ENCODE assay signal across 8 cellular contexts in genomic region chr1:150874455-150875196, GRCh38. TPM values are rescaled to one million over a fixed set of nuclear protein-coding genes. Genes with fewer than 3 reads are reported as not detected.
DNase-seq lines count a peak whose midpoint lies in the region; ATAC-seq, FAIRE-seq and TF ChIP-seq lines count a peak whose summit lies in the region.

No MANE protein-coding gene starts in this region.

- H3K36me3 ChIP-seq in PC-9 (ENCODE audit: low read depth) (no peaks in the 10 kb centered on the region; the same call in 1 of the 2 replicates), prostate gland (no peaks in the 10 kb centered on the region)

- POLR2A ChIA-PET in PC-9 (lab: Charles Lee; ENCODE audit: unreplicated experiment), result interaction anchor here (0.7 kb wide), 2 partner anchors 122 to 311 kb away, joined by 3 read pairs; no protein-coding TSS in a partner anchor

- H3K27ac ChIP-seq in PC-9, result no peak overlapping the region
- H3K27ac ChIP-seq in prostate gland, result peak overlapping the region; percentile 95 to 98

- H3K27me3 ChIP-seq in PC-9 (ENCODE audit: insufficient read depth, low read depth) (no peaks in the 10 kb centered on the region), prostate gland (replicated peaks; ENCODE audit: insufficient read depth) (no peaks in the 10 kb centered on the region)

- H3K4me3 Mint-ChIP-seq in Calu3 (ENCODE audit: low read depth, unreplicated experiment), result peak overlapping the region; percentile 44

- H3K9me3 ChIP-seq in PC-9 (ENCODE audit: insufficient read depth, low read depth) (no peaks in the 10 kb centered on the region), prostate gland (no peaks in the 10 kb centered on the region)

- TSS peak; percentile 57 for BruUV-seq in Calu3 (replicated peaks; lab: Mats Ljungman, UMichigan)
- BruUV-seq in PC-9 (replicated peaks; lab: Mats Ljungman, UMichigan), result no TSS peak

- no peak for ATAC-seq in HG03139 (IDR thresholded peaks at IDR 0.05; ENCODE audit: unreplicated experiment)
- no peak for ATAC-seq in HG03045 (IDR thresholded peaks at IDR 0.05; ENCODE audit: unreplicated experiment)

- no peak for FAIRE-seq in RCC 7860 (lab: Jason Lieb, UNC)

- 45% methylated on average over 7 of the region's 7 CpGs for WGBS in prostate gland

- H3K9me3 Mint-ChIP-seq in Calu3 (ENCODE audit: low read depth, unreplicated experiment), result no peaks in the 10 kb centered on the region

- TF ChIP-seq CTCF in Calu3 (IDR thresholded peaks at IDR 0.05; ENCODE audit: unreplicated experiment) (no peak), PC-9 (conservative IDR thresholded peaks at IDR 0.05) (no peak), epithelial cell of proximal tubule (conservative IDR thresholded peaks at IDR 0.05; ENCODE audit: low read depth, low read length) (no peak), prostate gland (IDR thresholded peaks at IDR 0.05) (no peak)

- no peaks in the 10 kb centered on the region for H3K9me2 ChIP-seq in PC-9 (ENCODE audit: insufficient read depth)

- intact Hi-C loops in Calu3 (cut with micrococcal nuclease; ENCODE audit: unreplicated experiment) (loop anchor here (5.0 kb wide), 2 partner anchors 53 to 133 kb away; partner anchors contain the start of genes MINDY1, PRUNE1 and SETDB1), PC-9 (cut with micrococcal nuclease; ENCODE audit: unreplicated experiment) (loop anchor here (5.0 kb wide), 1 partner anchor 103 kb away; no protein-coding TSS in a partner anchor), prostate gland (cut with DNase I) (loop anchor here (5.0 to 10.0 kb wide), 2 partner anchors 48 to 100 kb away; partner anchors contain the start of gene CERS2)

- no peak overlapping the region for H2AFZ ChIP-seq in PC-9

- H3K27me3 Mint-ChIP-seq in Calu3 (ENCODE audit: unreplicated experiment), result no peaks in the 10 kb centered on the region

- H3K4me2 ChIP-seq in PC-9, result peak overlapping the region; percentile 96

- H3K27ac Mint-ChIP-seq in Calu3 (ENCODE audit: unreplicated experiment), result peak overlapping the region; percentile 4

- H4K20me1 ChIP-seq in PC-9 (ENCODE audit: insufficient read depth), result no peaks in the 10 kb centered on the region

- CTCF ChIA-PET in Calu3 (lab: Charles Lee) (no interaction called here), PC-9 (lab: Charles Lee) (interaction anchor here (0.7 kb wide), 1 partner anchor 292 kb away, joined by 5 read pairs; no protein-coding TSS in a partner anchor)

- H3F3A ChIP-seq in PC-9 (ENCODE audit: insufficient read depth, low read depth), result peaks cover 22% of the 10 kb centered on the region

- H3K36me3 Mint-ChIP-seq in Calu3 (ENCODE audit: insufficient read depth, unreplicated experiment), result peaks cover 17% of the 10 kb centered on the region

- DNase-seq in Calu3 (no peak), PC-9 (no peak), epithelial cell of proximal tubule (ENCODE audit: low read depth) (no peak), prostate gland (ENCODE audit: low spot score) (no peak), NCI-H510A (lab: John Stamatoyannopoulos, UW) (no peak), RCC 7860 (ENCODE audit: low spot score) (no peak)

- H3K4me1 Mint-ChIP-seq in Calu3 (ENCODE audit: low read depth, unreplicated experiment), result peaks cover 11% of the 10 kb centered on the region

- no peak for TF ChIP-seq POLR2A in prostate gland (IDR thresholded peaks at IDR 0.05)

- H3K4me3 ChIP-seq in PC-9 (peak overlapping the region; percentile 97; the same call in 1 of the 2 replicates), epithelial cell of proximal tubule (ENCODE audit: low read depth, low read length) (peak overlapping the region; percentile 60), prostate gland (peak overlapping the region; percentile 3 to 90)

- peaks cover 20% of the 10 kb centered on the region for H3K4me1 ChIP-seq in PC-9 (replicated peaks; ENCODE audit: insufficient read depth)
- no peaks in the 10 kb centered on the region for H3K4me1 ChIP-seq in prostate gland (replicated peaks)

- peaks cover 30% of the 10 kb centered on the region for H3K79me2 ChIP-seq in PC-9 (ENCODE audit: low read depth)

RNA-seq across cellular contexts. Expression of gene ARNT, which starts 1.8 kb away (rescaled TPM):
- total RNA-seq in Calu3 (2022), result 27.9 and 31.1 TPM in 2 replicates
- total RNA-seq in PC-9 (2021), result 30.3 and 35.1 TPM in 2 replicates
- total RNA-seq in epithelial cell of proximal tubule, result 13.9 and 22.2 TPM in 2 replicates
- total RNA-seq in prostate gland, result 10 to 100 TPM; 31.3 to 54.6 TPM

RNA-seq across cellular contexts. Expression of gene CTXND2, which starts 12.3 kb away (rescaled TPM):
- total RNA-seq in Calu3 (2022), result not detected in 2 replicates
- not detected in 2 replicates for total RNA-seq in PC-9 (2021)
- not detected in 2 replicates for total RNA-seq in epithelial cell of proximal tubule
- 1 to 10 TPM in 1 of 2 donors, not detected in 1; 1.4 TPM for total RNA-seq in prostate gland

RNA-seq across cellular contexts. Expression of gene SETDB1, which starts 51.5 kb away (rescaled TPM):
- total RNA-seq in Calu3 (2022), result 64.9 and 70.6 TPM in 2 replicates
- total RNA-seq in PC-9 (2021), result 45.6 and 51.1 TPM in 2 replicates
- total RNA-seq in epithelial cell of proximal tubule, result 20.6 and 26.4 TPM in 2 replicates
- total RNA-seq in prostate gland, result 10 to 100 TPM; 26.3 to 63.8 TPM

Comparison
In these comparisons a context has a peak if more than half of its experiments do, and no peak if none do; other contexts are left out.
1. H3K4me3 ChIP-seq: peak in every context shown above with its lines; median percentile 97 in PC-9; 60 in epithelial cell of proximal tubule; 46 in prostate gland.